1 cellular context compared by ENCODE assay signal in the genomic region with DNA sequence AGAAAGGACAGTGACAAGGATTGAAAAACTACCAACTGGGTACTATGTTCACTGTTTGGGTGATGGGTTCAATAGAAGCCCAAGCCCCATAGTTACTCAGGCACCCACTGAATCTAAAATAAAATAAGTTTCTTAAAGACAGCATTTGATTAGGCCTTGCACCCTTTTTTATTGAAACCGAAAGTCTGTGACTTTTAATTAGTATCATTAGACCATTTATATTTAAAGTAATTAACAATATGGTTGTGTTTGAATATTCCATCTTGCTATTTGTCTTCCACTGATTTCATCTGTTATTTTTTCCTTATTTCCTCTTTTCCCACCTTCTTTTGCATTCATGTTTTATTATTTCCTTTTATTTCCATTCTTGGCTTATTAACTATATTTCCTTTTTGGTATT.
A peak's percentile ranks its signal among the peaks of the same experiment; 100 is the strongest.
TF ChIP-seq lines count a peak whose summit lies in the region.

No MANE protein-coding gene starts in this region.

TF ChIP-seq in K562, 482 proteins besides CTCF, POLR2A, EP300 and RAD21 (continued from another document):
- TF ChIP-seq ZNF354B (CRISPR knock-in tag; IDR thresholded peaks at IDR 0.05) = peak; percentile 3; the same call in 1 of the 2 replicates
